In genomic region chr16:30030011-30030685, GRCh38 we compare ENCODE assay signal across 15 cellular contexts. TPM values are rescaled to one million over a fixed set of nuclear protein-coding genes. Genes with fewer than 3 reads are reported as not detected.
DNase-seq lines count a peak whose midpoint lies in the region; ATAC-seq and TF ChIP-seq lines count a peak whose summit lies in the region.
"Had no signal": no experiment of that assay in that cellular context is flagged by ENCODE, and none has a peak within 500 bp of the region (broad histone marks: within the 10 kb centered on the region; RNA-seq: fewer than 3 reads in every experiment).

No MANE protein-coding gene starts in this region.

- no peaks in the 10 kb centered on the region for H3K27me3 ChIP-seq in A673 (replicated peaks; ENCODE audit: insufficient read depth, low read depth, low read length, poor library complexity)

- no peak for ATAC-seq in naive thymus-derived CD8-positive, alpha-beta T cell
- no peak for ATAC-seq in HG02798 (IDR thresholded peaks at IDR 0.05; ENCODE audit: poor library complexity, unreplicated experiment)

- DNase-seq in NCI-H1694 (lab: John Stamatoyannopoulos, UW): peak; percentile 22
- DNase-seq in naive thymus-derived CD8-positive, alpha-beta T cell: no peak
- no peak for DNase-seq in substantia nigra (lab: John Stamatoyannopoulos, UW)
- no peak for DNase-seq in A673 (ENCODE audit: low spot score)
- DNase-seq in stimulated activated CD4-positive, alpha-beta T cell treated with anti-CD3 and anti-CD28 coated beads, Interleukin-4, amount 100 ng/mL, for 1 hour: no peak
- DNase-seq: activated naive CD4-positive, alpha-beta T cell; PC-3 had no signal

- H3K4me1 ChIP-seq in ES-I3 (ENCODE audit: insufficient read depth, low read length) (peaks cover 4% of the 10 kb centered on the region; the same call in 1 of the 2 replicates), A673 (ENCODE audit: insufficient read depth, low read length, poor library complexity, severe bottlenecking) (no peaks in the 10 kb centered on the region)
- H3K4me1 ChIP-seq: breast epithelium had no signal

- H3K9me3 Mint-ChIP-seq in naive thymus-derived CD8-positive, alpha-beta T cell: no peaks in the 10 kb centered on the region

- no peaks in the 10 kb centered on the region for H3K9me3 ChIP-seq in ES-I3 (ENCODE audit: control insufficient read depth, insufficient read depth, low read length)
- no peaks in the 10 kb centered on the region for H3K9me3 ChIP-seq in A673 (ENCODE audit: low read depth, low read length, poor library complexity, severe bottlenecking)
- H3K9me3 ChIP-seq: BLaER1 treated with 17β-estradiol and CSF1 and Interleukin-3, amounts not matched to agents 10 nM and 100 nM; breast epithelium had no signal

- no peaks in the 10 kb centered on the region for H3K36me3 ChIP-seq in ES-I3 (ENCODE audit: insufficient read depth, low read length)
- H3K36me3 ChIP-seq in A673 (ENCODE audit: insufficient read depth, low read length, poor library complexity, severe bottlenecking): no peaks in the 10 kb centered on the region
- H3K36me3 ChIP-seq: BLaER1 treated with 17β-estradiol and CSF1 and Interleukin-3, amounts not matched to agents 10 nM and 100 nM; breast epithelium had no signal

- H3K4me3 Mint-ChIP-seq in naive thymus-derived CD8-positive, alpha-beta T cell: peak overlapping the region in 9 of 10 donors; percentile 36 to 83 (median 57)

- peaks cover 10 to 24% (median 13%) of the 10 kb centered on the region in 4 donors for H3K4me1 Mint-ChIP-seq in naive thymus-derived CD8-positive, alpha-beta T cell

- TF ChIP-seq CTCF in A673 (conservative IDR thresholded peaks at IDR 0.05; ENCODE audit: low read depth, low read length): no peak

- no peak overlapping the region for H3K4me3 ChIP-seq in A673 (ENCODE audit: low read depth, low read length, poor library complexity, severe bottlenecking)
- H3K4me3 ChIP-seq: BLaER1 treated with 17β-estradiol and CSF1 and Interleukin-3, amounts not matched to agents 10 nM and 100 nM had no signal

- intact Hi-C loops in A673 (cut with micrococcal nuclease; ENCODE audit: unreplicated experiment): no loop called here

- CTCF ChIA-PET in A673 (lab: Charles Lee): interaction anchor here (0.5 kb wide), 1 partner anchor 329 kb away, joined by 3 read pairs; no protein-coding TSS in a partner anchor

- H3K27ac ChIP-seq in cingulate gyrus (ENCODE audit: low read depth, low read length): peak overlapping the region; percentile 19
- H3K27ac ChIP-seq in substantia nigra (ENCODE audit: low read depth, low read length, poor library complexity, severe bottlenecking): no peak overlapping the region
- no peak overlapping the region for H3K27ac ChIP-seq in A673 (ENCODE audit: low read depth, low read length, poor library complexity, severe bottlenecking)
- H3K27ac ChIP-seq: BLaER1 treated with 17β-estradiol and CSF1 and Interleukin-3, amounts not matched to agents 10 nM and 100 nM; breast epithelium had no signal

- BruUV-seq in A673 (replicated peaks; lab: Mats Ljungman, UMichigan): no TSS peak

- peaks cover 24 to 65% (median 36%) of the 10 kb centered on the region in 5 donors for H3K27me3 Mint-ChIP-seq in naive thymus-derived CD8-positive, alpha-beta T cell

- no peaks in the 10 kb centered on the region for H3K36me3 Mint-ChIP-seq in naive thymus-derived CD8-positive, alpha-beta T cell

- H3K9ac ChIP-seq in ES-I3 (ENCODE audit: low read depth, low read length): peak overlapping the region; percentile 34; the same call in 1 of the 2 replicates
- H3K9ac ChIP-seq: BLaER1 treated with 17β-estradiol and CSF1 and Interleukin-3, amounts not matched to agents 10 nM and 100 nM had no signal

- peak overlapping the region in 2 of 10 donors; percentile 18 to 49 for H3K27ac Mint-ChIP-seq in naive thymus-derived CD8-positive, alpha-beta T cell

- POLR2A ChIA-PET in naive thymus-derived CD8-positive, alpha-beta T cell (lab: Charles Lee): interaction anchor here (0.6 kb wide), 1 partner anchor 246 kb away, joined by 3 read pairs; no protein-coding TSS in a partner anchor
- POLR2A ChIA-PET in A673 (lab: Charles Lee; ENCODE audit: low non-redundant PET): no interaction called here

RNA-seq across cellular contexts. Expression of gene TLCD3B, which starts 0.9 kb away (rescaled TPM):
- total RNA-seq in naive thymus-derived CD8-positive, alpha-beta T cell: not detected
- not detected for polyA plus RNA-seq in naive thymus-derived CD8-positive, alpha-beta T cell
- total RNA-seq in A673 (2021): 1.9 and 2.6 TPM in 2 replicates

RNA-seq across cellular contexts. Expression of gene C16orf92, which starts 7.2 kb away (rescaled TPM):
- not detected for total RNA-seq in naive thymus-derived CD8-positive, alpha-beta T cell
- polyA plus RNA-seq in naive thymus-derived CD8-positive, alpha-beta T cell: not detected
- total RNA-seq in A673 (2021): not detected in 2 replicates
- total RNA-seq: breast epithelium, frontal cortex, HT1080, PC-3 had no signal
- polyA plus RNA-seq: thymus had no signal

RNA-seq across cellular contexts. Expression of gene DOC2A, which starts 19.3 kb away (rescaled TPM):
- not detected for total RNA-seq in naive thymus-derived CD8-positive, alpha-beta T cell
- polyA plus RNA-seq in naive thymus-derived CD8-positive, alpha-beta T cell: not detected
- 3.2 and 5.4 TPM in 2 replicates for total RNA-seq in A673 (2021)

RNA-seq across cellular contexts. Expression of gene INO80E, which starts 34.1 kb away (rescaled TPM):
- 100 to 1,000 TPM; 107 to 115 TPM for total RNA-seq in naive thymus-derived CD8-positive, alpha-beta T cell
- 1 to 10 TPM; 6.5 to 8.9 (median 7.6) TPM for polyA plus RNA-seq in naive thymus-derived CD8-positive, alpha-beta T cell
- total RNA-seq in A673 (2021): 115 and 120 TPM in 2 replicates

RNA-seq across cellular contexts. Expression of gene HIRIP3, which starts 34.7 kb away (rescaled TPM):
- total RNA-seq in naive thymus-derived CD8-positive, alpha-beta T cell: 10 to 100 TPM; 15.3 to 16.6 TPM
- polyA plus RNA-seq in naive thymus-derived CD8-positive, alpha-beta T cell: 10 to 100 TPM; 10.6 to 30.1 (median 18.7) TPM
- total RNA-seq in A673 (2021): 29.7 and 33.2 TPM in 2 replicates
